14 cellular contexts compared by ENCODE assay signal in the genomic region with DNA sequence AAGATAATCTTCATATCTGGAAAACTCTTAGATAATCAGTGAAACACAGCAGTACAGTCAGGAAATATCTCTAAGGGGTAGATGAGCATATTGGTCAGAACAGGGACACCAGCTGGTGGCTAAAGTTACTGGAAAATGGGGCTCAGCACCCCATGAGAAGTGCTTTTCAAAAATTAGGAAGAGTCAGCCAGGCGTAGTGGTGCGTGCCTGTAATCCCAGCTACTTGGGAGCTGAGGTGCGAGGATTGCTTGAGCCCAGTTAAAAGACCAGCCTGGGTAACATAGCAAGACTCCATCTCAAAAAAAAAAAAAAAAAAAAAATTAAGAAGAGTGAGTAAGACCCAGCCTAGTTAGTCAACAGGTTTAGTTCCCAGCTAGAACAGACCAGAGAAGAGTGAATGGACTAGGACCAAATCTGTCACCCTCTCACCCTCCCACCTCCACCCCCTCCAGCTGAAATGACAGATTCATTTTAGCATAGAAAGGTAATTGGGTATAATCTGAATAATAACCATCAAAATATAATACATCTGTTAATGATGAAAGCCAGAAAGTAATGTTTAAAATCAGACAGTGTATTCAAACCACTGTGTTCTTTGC.
DNase-seq lines count a peak whose midpoint lies in the region; ATAC-seq and TF ChIP-seq lines count a peak whose summit lies in the region.
"Had no signal": no experiment of that assay in that cellular context is flagged by ENCODE, and none has a peak within 500 bp of the region (broad histone marks: within the 10 kb centered on the region; RNA-seq: fewer than 3 reads in every experiment).

No MANE protein-coding gene starts in this region.

- H3K27me3 Mint-ChIP-seq in activated naive CD4-positive, alpha-beta T cell treated with anti-CD3 and anti-CD28 coated beads for 36 hours (ENCODE audit: low read depth), result no peaks in the 10 kb centered on the region

- H3K9me3 ChIP-seq in mesenchymal stem cell (ENCODE audit: control insufficient read depth, low read length), result no peaks in the 10 kb centered on the region
- H3K9me3 ChIP-seq in thoracic aorta, result no peaks in the 10 kb centered on the region
- H3K9me3 ChIP-seq in MM.1S (replicated peaks; ENCODE audit: insufficient read depth, low read length), result no peaks in the 10 kb centered on the region
- H3K9me3 ChIP-seq: gastrocnemius medialis had no signal

- H3K9me2 ChIP-seq in MM.1S (replicated peaks; ENCODE audit: insufficient read depth, low read length), result no peaks in the 10 kb centered on the region

- no peak overlapping the region for H2BK12ac ChIP-seq in mesenchymal stem cell (ENCODE audit: low read length in 2 of 2)

- H3K79me1 ChIP-seq in mesenchymal stem cell (replicated peaks; ENCODE audit: low read length, poor library complexity, severe bottlenecking), result peaks cover 15% of the 10 kb centered on the region

- peak overlapping the region; percentile 58 for H2AK5ac ChIP-seq in mesenchymal stem cell (ENCODE audit: low read length, severe bottlenecking)

- H2BK5ac ChIP-seq in mesenchymal stem cell (ENCODE audit: low read depth, low read length, poor library complexity, severe bottlenecking), result no peak overlapping the region

- no peaks in the 10 kb centered on the region for H4K20me1 ChIP-seq in MM.1S (ENCODE audit: insufficient read depth, low read length)

- no peak overlapping the region for H2BK15ac ChIP-seq in mesenchymal stem cell (ENCODE audit: low read depth, poor library complexity, severe bottlenecking)

- CTCF ChIA-PET in activated naive CD4-positive, alpha-beta T cell treated with anti-CD3 and anti-CD28 coated beads for 36 hours (lab: Charles Lee), result interaction anchor here (0.9 to 2.4 kb wide), 5 partner anchors 10 to 120 kb away, joined by 3 to 17 read pairs (median 6); a partner anchor contains a TSS
- CTCF ChIA-PET in RWPE1 (lab: Yijun Ruan, JAX), result interaction anchor here (0.6 to 1.1 kb wide), 3 partner anchors 12 to 219 kb away, joined by 4 to 9 read pairs (median 6); a partner anchor contains a TSS

- DNase-seq in stimulated activated CD8-positive, alpha-beta memory T cell treated with anti-CD3 and anti-CD28 coated beads, Interleukin-4, amount 100 ng/mL, for 24 hours (ENCODE audit: low read depth), result peak; percentile 28
- no peak for DNase-seq in stimulated activated CD8-positive, alpha-beta memory T cell treated with anti-CD3 and anti-CD28 coated beads, Interleukin-4, amount 100 ng/mL, for 48 hours
- peak; percentile 71 for DNase-seq in activated naive CD4-positive, alpha-beta T cell treated with anti-CD3 and anti-CD28 coated beads for 36 hours
- DNase-seq in mesenchymal stem cell (no peak), thoracic aorta (ENCODE audit: low spot score) (no peak), GOT3 (lab: John Stamatoyannopoulos, UW) (no peak), MM.1S (no peak), RWPE1 (ENCODE audit: low spot score) (no peak)
- DNase-seq: amniotic stem cell, dermis blood vessel endothelial cell, gastrocnemius medialis, H9, NCI-H1105 treated with DMSO at 0.1 percent for 48 hours, NCI-H510A treated with DMSO at 0.1 percent for 48 hours had no signal

- no peak overlapping the region for H3K4me3 Mint-ChIP-seq in activated naive CD4-positive, alpha-beta T cell treated with anti-CD3 and anti-CD28 coated beads for 36 hours
- H3K4me3 Mint-ChIP-seq: H9 had no signal

- H4K8ac ChIP-seq in mesenchymal stem cell (ENCODE audit: low read length), result no peak overlapping the region

- no peak overlapping the region for H2AFZ ChIP-seq in mesenchymal stem cell (ENCODE audit: low read depth, low read length)
- no peak overlapping the region for H2AFZ ChIP-seq in MM.1S (ENCODE audit: low read length)

- no peak overlapping the region for H2BK120ac ChIP-seq in mesenchymal stem cell (ENCODE audit: low read depth, low read length)

- H3K9ac ChIP-seq in mesenchymal stem cell (ENCODE audit: low read length), result no peak overlapping the region
- no peak overlapping the region for H3K9ac ChIP-seq in MM.1S (ENCODE audit: low read length)

- WGBS in mesenchymal stem cell, result 100% methylated on average over 3 of the region's 3 CpGs

- peaks cover 30% of the 10 kb centered on the region for H3K36me3 Mint-ChIP-seq in activated naive CD4-positive, alpha-beta T cell treated with anti-CD3 and anti-CD28 coated beads for 36 hours (ENCODE audit: low read depth)

- H3K4me1 ChIP-seq in mesenchymal stem cell (ENCODE audit: control insufficient read depth, insufficient read depth, low read depth, low read length) (peaks cover 14% of the 10 kb centered on the region), thoracic aorta (ENCODE audit: control insufficient read depth in 1 of 2, low read depth in 2 of 2) (peaks cover 18 to 27% of the 10 kb centered on the region in 2 donors), MM.1S (ENCODE audit: low read length) (peaks cover 46% of the 10 kb centered on the region)

- intact Hi-C loops in activated naive CD4-positive, alpha-beta T cell treated with anti-CD3 and anti-CD28 coated beads for 36 hours (cut with micrococcal nuclease), result loop anchor here (10.0 kb wide), 1 partner anchor 1110 kb away; a partner anchor contains a TSS

- no peak overlapping the region for H3K27ac ChIP-seq in mesenchymal stem cell (ENCODE audit: low read length, poor library complexity, severe bottlenecking)
- H3K27ac ChIP-seq in thoracic aorta, result no peak overlapping the region
- H3K27ac ChIP-seq in MM.1S (ENCODE audit: low read length), result no peak overlapping the region
- H3K27ac ChIP-seq in RWPE1, result no peak overlapping the region
- H3K27ac ChIP-seq: gastrocnemius medialis had no signal

- H3K79me2 ChIP-seq in MM.1S (ENCODE audit: low read length), result peaks cover 79% of the 10 kb centered on the region

- H3K4me2 ChIP-seq in mesenchymal stem cell (ENCODE audit: low read length, poor library complexity, severe bottlenecking), result no peak overlapping the region
- no peak overlapping the region for H3K4me2 ChIP-seq in MM.1S (ENCODE audit: low read depth, low read length)

- peaks cover 0 to 23% of the 10 kb centered on the region in 2 experiments for H3K36me3 ChIP-seq in mesenchymal stem cell (ENCODE audit: control insufficient read depth in 1 of 2, insufficient read depth in 2 of 2, low read depth in 1 of 2, low read length in 2 of 2)
- H3K36me3 ChIP-seq in thoracic aorta, result no peaks in the 10 kb centered on the region
- H3K36me3 ChIP-seq in MM.1S (replicated peaks; ENCODE audit: insufficient read depth, low read length), result peaks cover 5% of the 10 kb centered on the region; the same call in 1 of the 2 replicates
- H3K36me3 ChIP-seq: gastrocnemius medialis had no signal

- no peak overlapping the region for H3K18ac ChIP-seq in mesenchymal stem cell (ENCODE audit: low read depth in 1 of 2, low read length in 2 of 2)

- TF ChIP-seq CTCF in thoracic aorta (IDR thresholded peaks at IDR 0.05) (no peak), MM.1S (IDR thresholded peaks at IDR 0.05; ENCODE audit: low read length) (no peak), RWPE1 (conservative IDR thresholded peaks at IDR 0.05; ENCODE audit: low read depth) (no peak)

- peak; percentile 20 for ATAC-seq in thoracic aorta (ENCODE audit: insufficient number of reproducible peaks, low FRiP score, low read depth)
- ATAC-seq: gastrocnemius medialis had no signal

- H3F3A ChIP-seq in MM.1S (ENCODE audit: insufficient read depth, low read length), result peaks cover 36% of the 10 kb centered on the region

- peaks cover 95% of the 10 kb centered on the region for H3K4me1 Mint-ChIP-seq in activated naive CD4-positive, alpha-beta T cell treated with anti-CD3 and anti-CD28 coated beads for 36 hours (ENCODE audit: low read depth)

- no peak overlapping the region for H3K23ac ChIP-seq in mesenchymal stem cell (ENCODE audit: low read length in 2 of 2)

- H3K27ac Mint-ChIP-seq in activated naive CD4-positive, alpha-beta T cell treated with anti-CD3 and anti-CD28 coated beads for 36 hours, result peak overlapping the region; percentile 96
- H3K27ac Mint-ChIP-seq: H9 had no signal

- H3K4me3 ChIP-seq in mesenchymal stem cell (ENCODE audit: insufficient read depth in 1 of 2, low read depth in 1 of 2, low read length in 2 of 2), result no peak overlapping the region
- no peak overlapping the region for H3K4me3 ChIP-seq in thoracic aorta
- no peak overlapping the region for H3K4me3 ChIP-seq in MM.1S (ENCODE audit: low read length)
- H3K4me3 ChIP-seq: gastrocnemius medialis had no signal

- POLR2A ChIA-PET in RWPE1 (lab: Yijun Ruan, JAX; ENCODE audit: low non-redundant PET), result no interaction called here

- no peaks in the 10 kb centered on the region for H3K9me3 Mint-ChIP-seq in activated naive CD4-positive, alpha-beta T cell treated with anti-CD3 and anti-CD28 coated beads for 36 hours
- H3K9me3 Mint-ChIP-seq: H9 had no signal

- no peaks in the 10 kb centered on the region for H3K27me3 ChIP-seq in mesenchymal stem cell (ENCODE audit: control insufficient read depth in 1 of 2, insufficient read depth in 1 of 2, low read length in 2 of 2)
- H3K27me3 ChIP-seq in thoracic aorta (replicated peaks; ENCODE audit: insufficient read depth), result no peaks in the 10 kb centered on the region
- H3K27me3 ChIP-seq in MM.1S (replicated peaks; ENCODE audit: insufficient read depth, low read length), result no peaks in the 10 kb centered on the region
- H3K27me3 ChIP-seq: gastrocnemius medialis had no signal

- H4K91ac ChIP-seq in mesenchymal stem cell (ENCODE audit: low read length), result no peak overlapping the region

- H3K4ac ChIP-seq in mesenchymal stem cell (ENCODE audit: low read depth in 1 of 2, low read length in 2 of 2), result no peak overlapping the region

- H3K14ac ChIP-seq in mesenchymal stem cell (ENCODE audit: low read length in 2 of 2), result no peak overlapping the region

Comparison
In these comparisons a context has a peak if more than half of its experiments do, and no peak if none do; other contexts are left out.
1. DNase-seq: peak in stimulated activated CD8-positive, alpha-beta memory T cell treated with anti-CD3 and anti-CD28 coated beads, Interleukin-4, amount 100 ng/mL, for 24 hours (single experiment) and activated naive CD4-positive, alpha-beta T cell treated with anti-CD3 and anti-CD28 coated beads for 36 hours (single experiment); none in stimulated activated CD8-positive, alpha-beta memory T cell treated with anti-CD3 and anti-CD28 coated beads, Interleukin-4, amount 100 ng/mL, for 48 hours (single experiment), mesenchymal stem cell (single experiment), thoracic aorta (single experiment), GOT3 (single experiment), MM.1S (single experiment) and RWPE1 (single experiment).